Comparison of ENCODE assay signal across 8 cellular contexts in genomic region chr7:44885394-44886317, GRCh38. TPM values are rescaled to one million over a fixed set of nuclear protein-coding genes. Genes with fewer than 3 reads are reported as not detected.
A peak's percentile ranks its signal among the peaks of the same experiment; 100 is the strongest.
DNase-seq lines count a peak whose midpoint lies in the region; ATAC-seq and TF ChIP-seq lines count a peak whose summit lies in the region.

Gene PURB, minus strand, starts transcription at chr7:44885530. Its CDS starts 182 bp downstream, at chr7:44885348.

- peaks cover 55% of the 10 kb centered on the region for H3K79me2 ChIP-seq in PC-9 (ENCODE audit: low read depth)

- DNase-seq in DMS53 (lab: John Stamatoyannopoulos, UW) = peak; percentile 98
- peak; percentile 95 for DNase-seq in KBM-7
- DNase-seq in PC-9 = peak; percentile 97 to 98
- DNase-seq in activated T-cell treated with anti-CD3 and anti-CD28 coated beads, Interleukin-2, amount 50 U/mL, for 1 hour = peak; percentile 98
- DNase-seq in erythroblast (lab: John Stamatoyannopoulos, UW) = peak; percentile 98 to 99
- DNase-seq in stimulated activated CD8-positive, alpha-beta memory T cell treated with anti-CD3 and anti-CD28 coated beads, Interleukin-4, amount 100 ng/mL, for 4 hours (ENCODE audit: low read depth in 2 of 2, low spot score in 1 of 2) = peak; percentile 92 to 93

- in situ Hi-C loops in KBM-7 (cut with MboI; ENCODE audit: low pct_unique_long_range_greater_than_20kb, low sequenced_read_pairs) = no loop called here

- CTCF ChIA-PET in PC-9 (lab: Charles Lee) = interaction anchor here (0.6 to 0.8 kb wide), 2 partner anchors 27 to 36 kb away, joined by 6 to 13 read pairs; no protein-coding TSS in a partner anchor

- POLR2A ChIA-PET in PC-9 (lab: Charles Lee; ENCODE audit: unreplicated experiment) = interaction anchor here (0.5 to 0.8 kb wide), 5 partner anchors 12 to 103 kb away, joined by 3 to 5 read pairs (median 3); no protein-coding TSS in a partner anchor

- H3K27me3 ChIP-seq in PC-9 (ENCODE audit: insufficient read depth, low read depth) = no peaks in the 10 kb centered on the region
- H3K27me3 ChIP-seq in mucosa of rectum (ENCODE audit: control insufficient read depth in 2 of 2, insufficient read depth in 2 of 2, low read length in 2 of 2) = no peaks in the 10 kb centered on the region

- H3K4me3 ChIP-seq in PC-9 = peak within 1 kb of the TSS; percentile 77
- peak within 1 kb of the TSS; percentile 79 to 97 for H3K4me3 ChIP-seq in mucosa of rectum (ENCODE audit: low read length in 2 of 2)

- no peaks in the 10 kb centered on the region for H3K9me2 ChIP-seq in PC-9 (ENCODE audit: insufficient read depth)

- TF ChIP-seq CTCF in PC-9 (conservative IDR thresholded peaks at IDR 0.05) = no peak

- TF ChIP-seq POLR2A in erythroblast (IDR thresholded peaks at IDR 0.05; ENCODE audit: low read length) = peak; percentile 99

- peak within 1 kb of the TSS; percentile 82 for H2AFZ ChIP-seq in PC-9

- H3K4me2 ChIP-seq in PC-9 = peak within 1 kb of the TSS; percentile 95

- BruUV-seq in PC-9 (replicated peaks; lab: Mats Ljungman, UMichigan) = TSS peak; percentile 86

- ATAC-seq in GM21723 (IDR thresholded peaks at IDR 0.05; ENCODE audit: unreplicated experiment) = peak; percentile 88

- H3K36me3 ChIP-seq in PC-9 (ENCODE audit: low read depth) (peaks cover 30% of the 10 kb centered on the region), mucosa of rectum (ENCODE audit: control insufficient read depth in 2 of 2, insufficient read depth in 2 of 2, low read length in 2 of 2) (peaks cover 0 to 6% of the 10 kb centered on the region in 2 donors)

- H3K27ac ChIP-seq in PC-9 (peak within 1 kb of the TSS; percentile 96), mucosa of rectum (ENCODE audit: low read depth in 2 of 2, low read length in 2 of 2) (peak within 1 kb of the TSS; percentile 94 to 100)

- H3K4me1 ChIP-seq in PC-9 (replicated peaks; ENCODE audit: insufficient read depth) (peaks cover 44% of the 10 kb centered on the region), mucosa of rectum (ENCODE audit: control insufficient read depth in 2 of 2, insufficient read depth in 2 of 2, low read length in 2 of 2) (peaks cover 27 to 29% of the 10 kb centered on the region in 2 donors)

- H3F3A ChIP-seq in PC-9 (ENCODE audit: insufficient read depth, low read depth) = peaks cover 38% of the 10 kb centered on the region

- intact Hi-C loops in PC-9 (cut with micrococcal nuclease; ENCODE audit: unreplicated experiment) = loop anchor here (1.0 kb wide), 3 partner anchors 28 to 226 kb away; partner anchors contain the start of gene TBRG4

- H3K9ac ChIP-seq in mucosa of rectum (ENCODE audit: low read depth in 1 of 2, low read length in 2 of 2) = peak within 1 kb of the TSS; percentile 94 to 100

- H3K9me3 ChIP-seq in PC-9 (ENCODE audit: insufficient read depth, low read depth) (no peaks in the 10 kb centered on the region; the same call in 1 of the 2 replicates), mucosa of rectum (ENCODE audit: control insufficient read depth in 2 of 2, low read length in 2 of 2) (no peaks in the 10 kb centered on the region)

- peaks cover 38% of the 10 kb centered on the region for H4K20me1 ChIP-seq in PC-9 (ENCODE audit: insufficient read depth)

RNA-seq across cellular contexts. Expression of gene PURB, which starts in this region (rescaled TPM):
- total RNA-seq in PC-9 (2021) = 33.1 and 38.2 TPM in 2 replicates

Comparison
In these comparisons a context has a peak if more than half of its experiments do, and no peak if none do; other contexts are left out.
1. Peak in every context shown above with its lines: DNase-seq, ATAC-seq, H3K4me3 ChIP-seq and H3K27ac ChIP-seq.